25 cellular contexts compared by ENCODE assay signal in the genomic region with DNA sequence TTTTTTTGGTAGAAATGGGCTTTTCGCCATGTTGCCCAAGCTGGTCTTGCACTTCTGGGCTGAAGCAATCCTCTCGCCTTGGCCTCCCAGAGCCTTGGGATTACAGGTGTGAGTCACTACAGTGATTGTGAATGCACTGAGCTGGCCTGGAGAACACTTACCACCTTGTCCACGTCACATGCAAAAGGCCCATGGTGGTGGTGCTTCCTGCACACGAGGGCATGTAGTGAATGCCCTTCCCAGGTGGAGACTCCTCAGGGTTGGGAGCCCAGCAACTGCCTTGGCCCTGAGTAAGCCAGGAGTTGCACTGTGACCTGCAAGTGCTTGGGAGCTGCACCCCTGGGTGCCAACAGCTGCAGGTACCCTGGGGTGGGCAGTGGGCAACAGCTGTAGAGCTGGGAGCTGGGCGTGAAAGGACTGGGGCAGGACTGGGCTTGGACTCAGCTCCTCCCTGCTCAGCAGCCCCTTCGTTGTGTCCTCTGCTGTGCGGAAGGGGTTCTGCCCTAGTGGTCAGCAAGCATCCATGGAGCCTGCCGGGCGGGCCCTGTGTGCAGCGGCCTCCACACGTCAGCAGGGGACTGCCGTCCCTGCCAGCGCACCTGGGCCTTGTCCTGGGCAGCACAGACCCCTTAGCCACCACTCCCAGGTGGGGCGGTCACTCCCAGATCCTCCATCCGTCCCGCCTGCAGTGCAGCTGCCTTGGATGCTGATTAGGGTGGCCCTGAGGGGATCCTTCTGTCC. TPM values are rescaled to one million over a fixed set of nuclear protein-coding genes. Genes with fewer than 3 reads are reported as not detected.
DNase-seq lines count a peak whose midpoint lies in the region; ATAC-seq and TF ChIP-seq lines count a peak whose summit lies in the region.
"Had no signal": no experiment of that assay in that cellular context is flagged by ENCODE, and none has a peak within 500 bp of the region (broad histone marks: within the 10 kb centered on the region; RNA-seq: fewer than 3 reads in every experiment).

No MANE protein-coding gene starts in this region.

- intact Hi-C loops in right cardiac atrium (cut with DNase I) (loop anchor here in 1 of 4 donors (10.0 kb wide), 1 partner anchor 93 kb away; no protein-coding TSS in a partner anchor), cardiac septum (cut with DNase I) (no loop called here), colonic mucosa (cut with DNase I) (no loop called here)

- H3K36me3 Mint-ChIP-seq in chondrocyte (ENCODE audit: low read depth) = peaks cover 10% of the 10 kb centered on the region

- H3K4me1 ChIP-seq in right cardiac atrium (ENCODE audit: control insufficient read depth, insufficient read depth, low read length) (peaks cover 6% of the 10 kb centered on the region), colonic mucosa (no peaks in the 10 kb centered on the region)
- H3K4me1 ChIP-seq: vagina had no signal

- H3K27ac ChIP-seq in right cardiac atrium (ENCODE audit: low read length) = no peak overlapping the region
- H3K27ac ChIP-seq in colonic mucosa = no peak overlapping the region
- H3K27ac ChIP-seq: vagina had no signal

- TF ChIP-seq CTCF in chondrocyte (IDR thresholded peaks at IDR 0.05) = no peak
- TF ChIP-seq CTCF in colonic mucosa (IDR thresholded peaks at IDR 0.05) = no peak

- DNase-seq in right cardiac atrium (peak in 2 of 3 donors; percentile 37 to 49), cardiac septum (ENCODE audit: low spot score) (no peak), chondrocyte (ENCODE audit: low spot score) (peak; percentile 92), left lobe of liver (ENCODE audit: low spot score) (peak; percentile 39), colonic mucosa (no peak)
- DNase-seq: ACHN; activated CD4-positive, alpha-beta T cell treated with anti-CD3 and anti-CD28 coated beads, Interleukin-2, amount 10 ng/mL, durations not matched to agents 24 days and 14 days; activated CD8-positive, alpha-beta memory T cell treated with anti-CD3 and anti-CD28 coated beads, Interleukin-2, amount 50 U/mL, for 4 hours; activated effector memory CD4-positive, alpha-beta T cell treated with Interleukin-2 at 50 U/mL for 16 hours; CD4-positive, alpha-beta T cell; central memory CD4-positive, alpha-beta T cell; effector CD4-positive, alpha-beta T cell; heart right ventricle; islet precursor cell; naive thymus-derived CD8-positive, alpha-beta T cell; NCI-H1092 treated with DMSO at 0.1 percent for 48 hours; NCI-H2081 treated with DMSO at 0.1 percent for 48 hours; SHP77; stimulated activated CD4-positive, alpha-beta T cell treated with anti-CD3 and anti-CD28 coated beads, Interleukin-4, amount 100 ng/mL, for 4 hours; T-cell had no signal

- H3K4me1 Mint-ChIP-seq in chondrocyte (ENCODE audit: low read depth) = peaks cover 6% of the 10 kb centered on the region

- H3K27ac Mint-ChIP-seq in chondrocyte (ENCODE audit: unreplicated experiment) = no peak overlapping the region
- H3K27ac Mint-ChIP-seq: activated CD4-positive, alpha-beta T cell treated with anti-CD3 and anti-CD28 coated beads, Interleukin-2, amount 10 ng/mL, durations not matched to agents 24 days and 14 days; CD4-positive, alpha-beta T cell; T-cell had no signal

- WGBS in right cardiac atrium = 89% methylated on average over 16 of the region's 16 CpGs

- H3K27me3 Mint-ChIP-seq in chondrocyte (ENCODE audit: low read depth) = no peaks in the 10 kb centered on the region
- H3K27me3 Mint-ChIP-seq: CD4-positive, alpha-beta T cell; naive thymus-derived CD8-positive, alpha-beta T cell had no signal

- ATAC-seq in right cardiac atrium (no peak), left lobe of liver (no peak), HG03097 (IDR thresholded peaks at IDR 0.05; ENCODE audit: low FRiP score, unreplicated experiment) (no peak), HG02884 (IDR thresholded peaks at IDR 0.05; ENCODE audit: unreplicated experiment) (no peak), HG02623 (IDR thresholded peaks at IDR 0.05; ENCODE audit: unreplicated experiment) (no peak)
- ATAC-seq: heart right ventricle; naive thymus-derived CD8-positive, alpha-beta T cell; T-cell had no signal

- no peak overlapping the region for H3K4me3 Mint-ChIP-seq in chondrocyte (ENCODE audit: unreplicated experiment)
- H3K4me3 Mint-ChIP-seq: activated CD4-positive, alpha-beta T cell treated with anti-CD3 and anti-CD28 coated beads, Interleukin-2, amount 10 ng/mL, durations not matched to agents 24 days and 14 days; CD4-positive, alpha-beta T cell; T-cell had no signal

- no peaks in the 10 kb centered on the region for H3K9me3 Mint-ChIP-seq in chondrocyte (ENCODE audit: low read depth)
- H3K9me3 Mint-ChIP-seq: activated CD4-positive, alpha-beta T cell treated with anti-CD3 and anti-CD28 coated beads, Interleukin-2, amount 10 ng/mL, durations not matched to agents 24 days and 14 days; CD4-positive, alpha-beta T cell; naive thymus-derived CD8-positive, alpha-beta T cell; T-cell had no signal

- H3K9me3 ChIP-seq in right cardiac atrium (ENCODE audit: control insufficient read depth, low read length) (no peaks in the 10 kb centered on the region), colonic mucosa (no peaks in the 10 kb centered on the region)
- H3K9me3 ChIP-seq: heart right ventricle, vagina had no signal

- H3K4me3 ChIP-seq in right cardiac atrium (ENCODE audit: low read length) (no peak overlapping the region), colonic mucosa (no peak overlapping the region)
- H3K4me3 ChIP-seq: heart right ventricle, smooth muscle cell, vagina had no signal

- H3K9ac ChIP-seq in colonic mucosa (ENCODE audit: low read depth in 2 of 2, low read length in 2 of 2) = no peak overlapping the region

- no peaks in the 10 kb centered on the region for H3K36me3 ChIP-seq in colonic mucosa

- H3K27me3 ChIP-seq in right cardiac atrium (ENCODE audit: control insufficient read depth, insufficient read depth) (no peaks in the 10 kb centered on the region), colonic mucosa (no peaks in the 10 kb centered on the region)
- H3K27me3 ChIP-seq: heart right ventricle, vagina had no signal

RNA-seq across cellular contexts. Expression of a gene that starts 9.3 kb away (rescaled TPM):
- total RNA-seq in right cardiac atrium (1 to 10 TPM; 3.7 to 5.6 (median 4.8) TPM), cardiac septum (5.3 TPM), chondrocyte (2.3 to 3.6 TPM (median 2.4 TPM) in 3 replicates), left lobe of liver (4.1 TPM), colonic mucosa (1 to 10 TPM; 1.5 to 2.5 TPM)
- polyA plus RNA-seq in right cardiac atrium = 6.6 TPM

Comparison
In these comparisons a context has a peak if more than half of its experiments do, and no peak if none do; other contexts are left out.
1. DNase-seq: peak in right cardiac atrium (2 of 3), chondrocyte (single experiment) and left lobe of liver (single experiment); none in cardiac septum (single experiment) and colonic mucosa (single experiment).